ENCODE assay signal across 8 cellular contexts in the genomic region with DNA sequence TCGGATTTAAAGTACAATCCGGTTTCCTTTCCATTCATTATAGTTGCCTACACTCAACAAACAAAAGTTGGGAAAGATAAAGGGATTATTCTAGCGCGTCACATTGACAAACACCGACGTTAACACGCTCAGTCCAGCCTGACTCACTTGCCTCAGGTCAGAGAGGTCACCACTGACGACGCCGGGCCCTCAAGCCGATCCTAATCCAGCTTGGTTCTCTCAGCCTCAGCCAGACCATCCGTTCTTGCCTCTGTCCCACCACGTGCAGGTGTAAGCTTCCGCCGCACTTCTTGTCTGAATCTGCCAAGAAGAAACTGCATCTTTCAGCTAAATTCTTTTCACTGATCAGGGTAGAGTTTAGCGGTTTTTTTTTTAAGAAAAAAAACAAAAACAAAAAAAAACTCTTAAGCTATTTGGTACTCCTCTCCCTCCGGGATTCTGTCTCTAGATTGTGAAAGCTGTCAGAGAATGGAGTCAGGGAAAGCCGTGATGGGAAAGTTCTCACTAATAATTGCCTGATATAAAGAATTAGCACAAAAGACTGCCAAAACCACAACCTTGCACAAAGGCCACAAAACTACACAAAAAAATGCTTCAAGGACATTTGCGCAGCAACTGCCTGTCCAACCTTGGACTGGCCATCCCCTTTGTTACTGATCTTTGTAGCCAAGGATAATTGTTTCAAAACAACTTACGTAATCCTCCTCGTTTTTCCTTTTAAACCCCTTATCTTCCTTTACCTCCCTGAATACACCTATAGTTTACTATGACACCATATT. TPM values are rescaled to one million over a fixed set of nuclear protein-coding genes. Genes with fewer than 3 reads are reported as not detected.
DNase-seq lines count a peak whose midpoint lies in the region; FAIRE-seq and TF ChIP-seq lines count a peak whose summit lies in the region.

No MANE protein-coding gene starts in this region.

- peak; percentile 12 for DNase-seq in SIG-M5 treated with dmso at 0.1 percent for 504 hours (lab: John Stamatoyannopoulos, UW; ENCODE audit: unreplicated experiment)
- DNase-seq in SIG-M5 (lab: John Stamatoyannopoulos, UW) = no peak
- DNase-seq in RCC 7860 (ENCODE audit: low spot score) = peak; percentile 47
- no peak for DNase-seq in chondrocyte (ENCODE audit: low spot score)
- DNase-seq in kidney tubule cell (ENCODE audit: low spot score) = peak; percentile 67
- peak; percentile 17 for DNase-seq in stimulated activated CD4-positive, alpha-beta T cell treated with anti-CD3 and anti-CD28 coated beads, Interleukin-12 subunit alpha, Interleukin-12 subunit beta, amount 100 ng/mL, for 4 hours
- DNase-seq in NCI-H446 treated with DMSO at 0.1 percent for 48 hours (lab: John Stamatoyannopoulos, UW) = no peak
- no peak for DNase-seq in dedifferentiated amniotic fluid mesenchymal stem cell (ENCODE audit: extremely low spot score)

- no peak for TF ChIP-seq CTCF in chondrocyte (IDR thresholded peaks at IDR 0.05)

- H3K27ac Mint-ChIP-seq in chondrocyte (ENCODE audit: unreplicated experiment) = peak overlapping the region; percentile 80

- no peaks in the 10 kb centered on the region for H3K27me3 Mint-ChIP-seq in chondrocyte (ENCODE audit: low read depth)

- no peaks in the 10 kb centered on the region for H3K36me3 Mint-ChIP-seq in chondrocyte (ENCODE audit: low read depth)

- no peak for FAIRE-seq in RCC 7860 (lab: Jason Lieb, UNC)

- H3K4me1 Mint-ChIP-seq in chondrocyte (ENCODE audit: low read depth) = peaks cover 27% of the 10 kb centered on the region

- H3K4me3 Mint-ChIP-seq in chondrocyte (ENCODE audit: unreplicated experiment) = peak overlapping the region; percentile 76

- no peaks in the 10 kb centered on the region for H3K9me3 Mint-ChIP-seq in chondrocyte (ENCODE audit: low read depth)

RNA-seq across cellular contexts. Expression of a gene that starts 1.2 kb away (rescaled TPM):
- total RNA-seq in chondrocyte = 46.8 to 67.5 TPM (median 53.2 TPM) in 3 replicates

RNA-seq across cellular contexts. Expression of a gene that starts 23.5 kb away (rescaled TPM):
- 27.0 to 29.0 TPM (median 28.6 TPM) in 3 replicates for total RNA-seq in chondrocyte

RNA-seq across cellular contexts. Expression of a gene that starts 23.6 kb away (rescaled TPM):
- 22.4 to 39.3 TPM (median 24.9 TPM) in 3 replicates for total RNA-seq in chondrocyte

RNA-seq across cellular contexts. Expression of a gene that starts 25.9 kb away (rescaled TPM):
- total RNA-seq in chondrocyte = 0.64 to 1.4 TPM (median 0.85 TPM) in 3 replicates

RNA-seq across cellular contexts. Expression of a gene that starts 26.0 kb away (rescaled TPM):
- total RNA-seq in chondrocyte = 26.1 to 35.2 TPM (median 27.4 TPM) in 3 replicates

Comparison
In these comparisons a context has a peak if more than half of its experiments do, and no peak if none do; other contexts are left out.
1. DNase-seq: peak in SIG-M5 treated with dmso at 0.1 percent for 504 hours (single experiment), RCC 7860 (single experiment), kidney tubule cell (single experiment) and stimulated activated CD4-positive, alpha-beta T cell treated with anti-CD3 and anti-CD28 coated beads, Interleukin-12 subunit alpha, Interleukin-12 subunit beta, amount 100 ng/mL, for 4 hours (single experiment); none in SIG-M5 (single experiment), chondrocyte (single experiment), NCI-H446 treated with DMSO at 0.1 percent for 48 hours (single experiment) and dedifferentiated amniotic fluid mesenchymal stem cell (single experiment).